Comparison of ENCODE assay signal across 13 cellular contexts in the genomic region with DNA sequence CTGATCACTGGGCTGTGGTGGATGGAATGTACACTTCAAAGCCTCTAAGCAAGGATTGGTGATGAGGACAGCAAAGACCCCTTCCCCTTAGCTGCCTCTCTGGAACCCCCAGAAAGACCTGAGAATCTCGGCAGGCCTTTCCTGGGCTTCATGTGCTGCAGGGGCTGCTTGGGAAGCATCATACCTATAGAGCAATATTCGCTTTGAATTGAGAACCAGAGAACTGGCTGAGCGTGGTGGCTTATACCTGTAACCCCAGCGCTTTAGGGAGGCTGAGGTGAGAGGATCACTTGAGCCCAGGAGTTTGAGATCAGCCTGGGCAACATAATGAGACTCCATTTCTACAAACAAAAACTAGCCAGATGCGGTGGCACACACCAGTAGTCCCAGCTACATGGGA.
"Had no signal": no experiment of that assay in that cellular context is flagged by ENCODE, and none has a peak within 500 bp of the region (broad histone marks: within the 10 kb centered on the region; RNA-seq: fewer than 3 reads in every experiment).

No MANE protein-coding gene starts in this region.

- DNase-seq: activated CD4-positive, alpha-beta T cell treated with anti-CD3 and anti-CD28 coated beads for 4 hours; activated naive CD4-positive, alpha-beta T cell treated with anti-CD3 and anti-CD28 coated beads for 36 hours; central memory CD4-positive, alpha-beta T cell; cortex of kidney; effector memory CD4-positive, alpha-beta T cell; islet precursor cell; left ventricle myocardium superior; mesendoderm had no signal

- H3K27me3 ChIP-seq: adrenal gland, gastroesophageal sphincter, tibial nerve had no signal

- H3K4me3 Mint-ChIP-seq: activated naive CD4-positive, alpha-beta T cell treated with anti-CD3 and anti-CD28 coated beads for 36 hours; activated T-helper 1 cell treated with anti-CD3 and anti-CD28 coated beads, Interleukin-12 subunit alpha, Interleukin-12 subunit beta, Interleukin-2, Interleukin-4 antibody, amounts not matched to agents 30 ng/mL and 10 ng/mL and 1 ng/mL, durations not matched to agents 14 hours and 24 hours and 36 hours had no signal

- ATAC-seq: gastroesophageal sphincter, left ventricle myocardium superior had no signal

- H3K27ac Mint-ChIP-seq: activated naive CD4-positive, alpha-beta T cell treated with anti-CD3 and anti-CD28 coated beads for 36 hours had no signal

- H3K4me2 ChIP-seq: smooth muscle cell had no signal

- H3K4me3 ChIP-seq: adrenal gland, gastroesophageal sphincter, smooth muscle cell, tibial nerve had no signal
